ENCODE assay signal across 14 cellular contexts in genomic region chr5:103093727-103094126, GRCh38. TPM values are rescaled to one million over a fixed set of nuclear protein-coding genes. Genes with fewer than 3 reads are reported as not detected.
A peak's percentile ranks its signal among the peaks of the same experiment; 100 is the strongest.
DNase-seq lines count a peak whose midpoint lies in the region; ATAC-seq and TF ChIP-seq lines count a peak whose summit lies in the region.
"Had no signal": no experiment of that assay in that cellular context is flagged by ENCODE, and none has a peak within 500 bp of the region (broad histone marks: within the 10 kb centered on the region; RNA-seq: fewer than 3 reads in every experiment).

No MANE protein-coding gene starts in this region.

- H3K36me3 ChIP-seq in heart right ventricle, result peaks cover 0 to 91% (median 20%) of the 10 kb centered on the region in 9 donors
- no peaks in the 10 kb centered on the region for H3K36me3 ChIP-seq in testis (ENCODE audit: low read depth, missing control alignments)

- H3K4me1 ChIP-seq in heart right ventricle, result peaks cover 0 to 13% (median 2%) of the 10 kb centered on the region in 9 donors
- H3K4me1 ChIP-seq in testis, result peaks cover 19% of the 10 kb centered on the region
- H3K4me1 ChIP-seq: Caco-2 had no signal

- H3K27ac ChIP-seq in heart right ventricle (peak overlapping the region in 6 of 10 donors; percentile 2 to 65 (median 34)), testis (peak overlapping the region; percentile 46 to 54)
- H3K27ac ChIP-seq: 22Rv1, GM23248 had no signal

- H3K9me3 ChIP-seq in heart right ventricle, result peaks cover 0 to 7% (median 0%) of the 10 kb centered on the region in 11 donors
- H3K9me3 ChIP-seq in testis, result no peaks in the 10 kb centered on the region
- H3K9me3 ChIP-seq: Caco-2 had no signal

- intact Hi-C loops in Right ventricle myocardium inferior (cut with DNase I), result no loop called here
- intact Hi-C loops in cardiac septum (cut with DNase I), result no loop called here
- intact Hi-C loops in heart right ventricle (cut with DNase I), result no loop called here
- intact Hi-C loops in testis (cut with DNase I; ENCODE audit: low total_unique reads), result no loop called here

- DNase-seq in Right ventricle myocardium inferior (ENCODE audit: missing footprints) (no peak), cardiac septum (ENCODE audit: low spot score) (no peak), heart right ventricle (no peak), testis (no peak)
- DNase-seq in stimulated activated CD4-positive, alpha-beta T cell treated with anti-CD3 and anti-CD28 coated beads, Interleukin-1b, Interleukin-23, amount 100 ng/mL, for 48 hours, result no peak
- DNase-seq: Caco-2; CD8-positive, alpha-beta memory T cell; DND-41; GDM1; GM23248 had no signal

- WGBS in heart right ventricle, 2 donors, result 56 to 72% methylated on average over 1 of the region's 1 CpG
- 24 to 50% methylated on average over 1 of the region's 1 CpG for WGBS in testis, 2 donors

- no peak for TF ChIP-seq POLR2A in testis (IDR thresholded peaks at IDR 0.05)

- H3K4me3 ChIP-seq in heart right ventricle (no peak overlapping the region), testis (no peak overlapping the region)
- H3K4me3 ChIP-seq: GM23248 had no signal

- TF ChIP-seq CTCF in heart right ventricle (IDR thresholded peaks at IDR 0.05) (no peak), testis (IDR thresholded peaks at IDR 0.05) (no peak)

- H3K27me3 ChIP-seq in heart right ventricle, result no peaks in the 10 kb centered on the region
- no peaks in the 10 kb centered on the region for H3K27me3 ChIP-seq in testis

- ATAC-seq in Right ventricle myocardium inferior, result peak; percentile 62
- ATAC-seq in heart right ventricle, result peak in 3 of 8 donors; percentile 46 to 86 (median 79)
- ATAC-seq in HG03378 (IDR thresholded peaks at IDR 0.05; ENCODE audit: unreplicated experiment), result no peak
- no peak for ATAC-seq in GM19351 (IDR thresholded peaks at IDR 0.05; ENCODE audit: unreplicated experiment)
- ATAC-seq: HCT116 had no signal

RNA-seq across cellular contexts. Expression of gene GIN1, which starts 26.2 kb away (rescaled TPM):
- 17.1 TPM for total RNA-seq in Right ventricle myocardium inferior
- 14.8 TPM for total RNA-seq in cardiac septum
- 10 to 100 TPM; 12.0 to 19.7 (median 13.7) TPM for total RNA-seq in heart right ventricle
- polyA plus RNA-seq in heart right ventricle, result 1 to 10 TPM; 5.6 to 7.1 TPM
- total RNA-seq in testis, result 10 to 100 TPM; 12.5 to 16.8 TPM
- polyA plus RNA-seq in testis (ENCODE audit: insufficient read depth, low read depth, low replicate concordance), result 6.7 TPM

RNA-seq across cellular contexts. Expression of gene PPIP5K2, which starts 26.4 kb away (rescaled TPM):
- total RNA-seq in Right ventricle myocardium inferior (49.4 TPM), cardiac septum (31.1 TPM), heart right ventricle (10 to 100 TPM; 30.8 to 72.9 (median 35.6) TPM), testis (10 to 100 TPM; 30.4 to 42.8 TPM)
- polyA plus RNA-seq in heart right ventricle (10 to 100 TPM; 17.1 to 44.0 TPM), testis (ENCODE audit: insufficient read depth, low read depth, low replicate concordance) (23.7 TPM)
